ENCODE assay signal across 1 cellular context in the genomic region with DNA sequence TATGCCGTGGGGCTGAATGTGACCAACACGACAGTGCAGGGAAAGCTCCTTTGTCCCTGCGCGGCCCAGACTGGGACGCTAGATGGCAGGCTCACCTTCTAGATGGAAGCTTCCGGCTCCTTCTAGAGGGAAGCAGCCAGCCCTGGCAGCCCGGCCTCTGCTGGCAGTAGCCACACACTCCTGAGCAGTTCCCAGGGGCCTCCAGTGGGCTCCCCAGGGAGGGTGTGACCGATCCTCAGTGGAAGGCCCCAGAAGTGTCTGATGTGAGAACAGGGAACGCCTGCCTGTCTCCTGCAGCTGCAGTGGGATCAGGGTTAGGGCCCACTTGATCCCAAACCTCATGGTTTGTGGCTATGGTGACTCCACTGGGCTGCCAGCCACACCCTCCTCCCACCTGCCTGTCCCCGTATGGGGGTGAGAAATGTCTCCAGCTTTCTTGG.
A peak's percentile ranks its signal among the peaks of the same experiment; 100 is the strongest.
TF ChIP-seq lines count a peak whose summit lies in the region.

No MANE protein-coding gene starts in this region.

TF ChIP-seq in HepG2, 621 proteins besides CTCF, POLR2A, EP300 and RAD21 (continued from another document and continues in another):
- TF ChIP-seq KDM2A (CRISPR knock-in tag; IDR thresholded peaks at IDR 0.05; ENCODE audit: borderline replicate concordance, low read depth) (peak; percentile 83; the same call in 1 of the 2 replicates), ZNF383 (CRISPR knock-in tag; IDR thresholded peaks at IDR 0.05; ENCODE audit: borderline replicate concordance) (no peak), SOX5 (CRISPR knock-in tag; IDR thresholded peaks at IDR 0.05; ENCODE audit: borderline replicate concordance) (peak; percentile 57; the same call in 1 of the 2 replicates), HMG20A (CRISPR knock-in tag; IDR thresholded peaks at IDR 0.05; ENCODE audit: borderline replicate concordance) (no peak), KAT2B (IDR thresholded peaks at IDR 0.05; ENCODE audit: borderline replicate concordance, low read depth, low read length) (no peak), MTF1 (CRISPR knock-in tag; IDR thresholded peaks at IDR 0.05) (no peak), JARID2 (CRISPR knock-in tag; IDR thresholded peaks at IDR 0.05; ENCODE audit: insufficient replicate concordance) (peak; percentile 45), ZSCAN30 (CRISPR knock-in tag; IDR thresholded peaks at IDR 0.05) (peak; percentile 95), ZNF761 (CRISPR knock-in tag; conservative IDR thresholded peaks at IDR 0.05) (no peak), MLLT10 (CRISPR knock-in tag; IDR thresholded peaks at IDR 0.05) (no peak), ZNF724P (CRISPR knock-in tag; IDR thresholded peaks at IDR 0.05; ENCODE audit: borderline replicate concordance) (no peak), MYC (CRISPR knock-in tag; IDR thresholded peaks at IDR 0.05; ENCODE audit: borderline replicate concordance) (peak; percentile 15; the same call in 1 of the 2 replicates), MEIS1 (CRISPR knock-in tag; IDR thresholded peaks at IDR 0.05; ENCODE audit: borderline replicate concordance) (peak; percentile 55; the same call in 1 of the 2 replicates), KDM5B (CRISPR knock-in tag; IDR thresholded peaks at IDR 0.05; ENCODE audit: borderline replicate concordance) (peak; percentile 72; the same call in 1 of the 2 replicates), ZMYM3 (CRISPR knock-in tag; IDR thresholded peaks at IDR 0.05) (peak; percentile 42; the same call in 1 of the 2 replicates), ZFP1 (CRISPR knock-in tag; IDR thresholded peaks at IDR 0.05) (no peak), NAIF1 (CRISPR knock-in tag; IDR thresholded peaks at IDR 0.05; ENCODE audit: borderline replicate concordance) (no peak), KLF11 (CRISPR knock-in tag; IDR thresholded peaks at IDR 0.05) (no peak), ZNF776 (CRISPR knock-in tag; IDR thresholded peaks at IDR 0.05) (no peak), ZFAT (CRISPR knock-in tag; conservative IDR thresholded peaks at IDR 0.05) (no peak), FOXA3 (CRISPR knock-in tag; IDR thresholded peaks at IDR 0.05) (peak; percentile 60; the same call in 1 of the 2 replicates), POLR2AphosphoS5 (IDR thresholded peaks at IDR 0.05; ENCODE audit: low read depth, low read length) (no peak), ZNF703 (CRISPR knock-in tag; IDR thresholded peaks at IDR 0.05; ENCODE audit: borderline replicate concordance) (no peak), KAT7 (CRISPR knock-in tag; IDR thresholded peaks at IDR 0.05; ENCODE audit: borderline replicate concordance) (0 out of 2 replicates have a peak, but pooled peaks have one; percentile 36), MAFG (CRISPR knock-in tag; IDR thresholded peaks at IDR 0.05) (no peak), ZSCAN31 (CRISPR knock-in tag; IDR thresholded peaks at IDR 0.05; ENCODE audit: low read depth) (no peak), AGO2 (optimal IDR thresholded peaks at IDR 0.05; ENCODE audit: low read depth, low read length) (no peak), HES4 (CRISPR knock-in tag; IDR thresholded peaks at IDR 0.05; ENCODE audit: borderline replicate concordance) (no peak), MIER2 (CRISPR knock-in tag; IDR thresholded peaks at IDR 0.05) (peak; percentile 72; the same call in 1 of the 2 replicates)
- TF ChIP-seq, protein P1, sequence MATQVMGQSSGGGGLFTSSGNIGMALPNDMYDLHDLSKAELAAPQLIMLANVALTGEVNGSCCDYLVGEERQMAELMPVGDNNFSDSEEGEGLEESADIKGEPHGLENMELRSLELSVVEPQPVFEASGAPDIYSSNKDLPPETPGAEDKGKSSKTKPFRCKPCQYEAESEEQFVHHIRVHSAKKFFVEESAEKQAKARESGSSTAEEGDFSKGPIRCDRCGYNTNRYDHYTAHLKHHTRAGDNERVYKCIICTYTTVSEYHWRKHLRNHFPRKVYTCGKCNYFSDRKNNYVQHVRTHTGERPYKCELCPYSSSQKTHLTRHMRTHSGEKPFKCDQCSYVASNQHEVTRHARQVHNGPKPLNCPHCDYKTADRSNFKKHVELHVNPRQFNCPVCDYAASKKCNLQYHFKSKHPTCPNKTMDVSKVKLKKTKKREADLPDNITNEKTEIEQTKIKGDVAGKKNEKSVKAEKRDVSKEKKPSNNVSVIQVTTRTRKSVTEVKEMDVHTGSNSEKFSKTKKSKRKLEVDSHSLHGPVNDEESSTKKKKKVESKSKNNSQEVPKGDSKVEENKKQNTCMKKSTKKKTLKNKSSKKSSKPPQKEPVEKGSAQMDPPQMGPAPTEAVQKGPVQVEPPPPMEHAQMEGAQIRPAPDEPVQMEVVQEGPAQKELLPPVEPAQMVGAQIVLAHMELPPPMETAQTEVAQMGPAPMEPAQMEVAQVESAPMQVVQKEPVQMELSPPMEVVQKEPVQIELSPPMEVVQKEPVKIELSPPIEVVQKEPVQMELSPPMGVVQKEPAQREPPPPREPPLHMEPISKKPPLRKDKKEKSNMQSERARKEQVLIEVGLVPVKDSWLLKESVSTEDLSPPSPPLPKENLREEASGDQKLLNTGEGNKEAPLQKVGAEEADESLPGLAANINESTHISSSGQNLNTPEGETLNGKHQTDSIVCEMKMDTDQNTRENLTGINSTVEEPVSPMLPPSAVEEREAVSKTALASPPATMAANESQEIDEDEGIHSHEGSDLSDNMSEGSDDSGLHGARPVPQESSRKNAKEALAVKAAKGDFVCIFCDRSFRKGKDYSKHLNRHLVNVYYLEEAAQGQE (IDR thresholded peaks at IDR 0.05; ENCODE audit: borderline replicate concordance in 1 of 2, low read depth in 1 of 2, low read length in 2 of 2): no peak
- TF ChIP-seq, protein P2, sequence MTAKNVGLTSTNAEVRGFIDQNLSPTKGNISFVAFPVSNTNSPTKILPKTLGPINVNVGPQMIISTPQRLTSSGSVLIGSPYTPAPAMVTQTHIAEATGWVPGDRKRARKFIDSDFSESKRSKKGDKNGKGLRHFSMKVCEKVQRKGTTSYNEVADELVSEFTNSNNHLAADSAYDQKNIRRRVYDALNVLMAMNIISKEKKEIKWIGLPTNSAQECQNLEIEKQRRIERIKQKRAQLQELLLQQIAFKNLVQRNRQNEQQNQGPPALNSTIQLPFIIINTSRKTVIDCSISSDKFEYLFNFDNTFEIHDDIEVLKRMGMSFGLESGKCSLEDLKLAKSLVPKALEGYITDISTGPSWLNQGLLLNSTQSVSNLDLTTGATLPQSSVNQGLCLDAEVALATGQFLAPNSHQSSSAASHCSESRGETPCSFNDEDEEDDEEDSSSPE (CRISPR knock-in tag; IDR thresholded peaks at IDR 0.05): no peak
- TF ChIP-seq, protein P3, sequence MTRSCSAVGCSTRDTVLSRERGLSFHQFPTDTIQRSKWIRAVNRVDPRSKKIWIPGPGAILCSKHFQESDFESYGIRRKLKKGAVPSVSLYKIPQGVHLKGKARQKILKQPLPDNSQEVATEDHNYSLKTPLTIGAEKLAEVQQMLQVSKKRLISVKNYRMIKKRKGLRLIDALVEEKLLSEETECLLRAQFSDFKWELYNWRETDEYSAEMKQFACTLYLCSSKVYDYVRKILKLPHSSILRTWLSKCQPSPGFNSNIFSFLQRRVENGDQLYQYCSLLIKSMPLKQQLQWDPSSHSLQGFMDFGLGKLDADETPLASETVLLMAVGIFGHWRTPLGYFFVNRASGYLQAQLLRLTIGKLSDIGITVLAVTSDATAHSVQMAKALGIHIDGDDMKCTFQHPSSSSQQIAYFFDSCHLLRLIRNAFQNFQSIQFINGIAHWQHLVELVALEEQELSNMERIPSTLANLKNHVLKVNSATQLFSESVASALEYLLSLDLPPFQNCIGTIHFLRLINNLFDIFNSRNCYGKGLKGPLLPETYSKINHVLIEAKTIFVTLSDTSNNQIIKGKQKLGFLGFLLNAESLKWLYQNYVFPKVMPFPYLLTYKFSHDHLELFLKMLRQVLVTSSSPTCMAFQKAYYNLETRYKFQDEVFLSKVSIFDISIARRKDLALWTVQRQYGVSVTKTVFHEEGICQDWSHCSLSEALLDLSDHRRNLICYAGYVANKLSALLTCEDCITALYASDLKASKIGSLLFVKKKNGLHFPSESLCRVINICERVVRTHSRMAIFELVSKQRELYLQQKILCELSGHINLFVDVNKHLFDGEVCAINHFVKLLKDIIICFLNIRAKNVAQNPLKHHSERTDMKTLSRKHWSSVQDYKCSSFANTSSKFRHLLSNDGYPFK (CRISPR knock-in tag; IDR thresholded peaks at IDR 0.05; ENCODE audit: borderline replicate concordance): peak; percentile 42; the same call in 1 of the 2 replicates
- TF ChIP-seq, protein P4, sequence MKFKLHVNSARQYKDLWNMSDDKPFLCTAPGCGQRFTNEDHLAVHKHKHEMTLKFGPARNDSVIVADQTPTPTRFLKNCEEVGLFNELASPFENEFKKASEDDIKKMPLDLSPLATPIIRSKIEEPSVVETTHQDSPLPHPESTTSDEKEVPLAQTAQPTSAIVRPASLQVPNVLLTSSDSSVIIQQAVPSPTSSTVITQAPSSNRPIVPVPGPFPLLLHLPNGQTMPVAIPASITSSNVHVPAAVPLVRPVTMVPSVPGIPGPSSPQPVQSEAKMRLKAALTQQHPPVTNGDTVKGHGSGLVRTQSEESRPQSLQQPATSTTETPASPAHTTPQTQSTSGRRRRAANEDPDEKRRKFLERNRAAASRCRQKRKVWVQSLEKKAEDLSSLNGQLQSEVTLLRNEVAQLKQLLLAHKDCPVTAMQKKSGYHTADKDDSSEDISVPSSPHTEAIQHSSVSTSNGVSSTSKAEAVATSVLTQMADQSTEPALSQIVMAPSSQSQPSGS (CRISPR knock-in tag; IDR thresholded peaks at IDR 0.05): peak; percentile 67
- TF ChIP-seq, protein P5, sequence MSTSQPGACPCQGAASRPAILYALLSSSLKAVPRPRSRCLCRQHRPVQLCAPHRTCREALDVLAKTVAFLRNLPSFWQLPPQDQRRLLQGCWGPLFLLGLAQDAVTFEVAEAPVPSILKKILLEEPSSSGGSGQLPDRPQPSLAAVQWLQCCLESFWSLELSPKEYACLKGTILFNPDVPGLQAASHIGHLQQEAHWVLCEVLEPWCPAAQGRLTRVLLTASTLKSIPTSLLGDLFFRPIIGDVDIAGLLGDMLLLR (CRISPR knock-in tag; IDR thresholded peaks at IDR 0.05): peak; percentile 28; the same call in 1 of the 2 replicates
- TF ChIP-seq, protein P6, sequence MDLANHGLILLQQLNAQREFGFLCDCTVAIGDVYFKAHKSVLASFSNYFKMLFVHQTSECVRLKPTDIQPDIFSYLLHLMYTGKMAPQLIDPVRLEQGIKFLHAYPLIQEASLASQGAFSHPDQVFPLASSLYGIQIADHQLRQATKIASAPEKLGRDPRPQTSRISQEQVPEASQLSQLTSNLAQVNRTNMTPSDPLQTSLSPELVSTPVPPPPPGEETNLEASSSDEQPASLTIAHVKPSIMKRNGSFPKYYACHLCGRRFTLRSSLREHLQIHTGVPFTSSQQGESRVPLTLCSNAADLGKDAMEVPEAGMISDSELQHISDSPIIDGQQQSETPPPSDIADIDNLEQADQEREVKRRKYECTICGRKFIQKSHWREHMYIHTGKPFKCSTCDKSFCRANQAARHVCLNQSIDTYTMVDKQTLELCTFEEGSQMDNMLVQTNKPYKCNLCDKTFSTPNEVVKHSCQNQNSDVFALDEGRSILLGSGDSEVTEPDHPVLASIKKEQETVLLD (CRISPR knock-in tag; IDR thresholded peaks at IDR 0.05; ENCODE audit: low read depth): no peak
- TF ChIP-seq, protein P7, sequence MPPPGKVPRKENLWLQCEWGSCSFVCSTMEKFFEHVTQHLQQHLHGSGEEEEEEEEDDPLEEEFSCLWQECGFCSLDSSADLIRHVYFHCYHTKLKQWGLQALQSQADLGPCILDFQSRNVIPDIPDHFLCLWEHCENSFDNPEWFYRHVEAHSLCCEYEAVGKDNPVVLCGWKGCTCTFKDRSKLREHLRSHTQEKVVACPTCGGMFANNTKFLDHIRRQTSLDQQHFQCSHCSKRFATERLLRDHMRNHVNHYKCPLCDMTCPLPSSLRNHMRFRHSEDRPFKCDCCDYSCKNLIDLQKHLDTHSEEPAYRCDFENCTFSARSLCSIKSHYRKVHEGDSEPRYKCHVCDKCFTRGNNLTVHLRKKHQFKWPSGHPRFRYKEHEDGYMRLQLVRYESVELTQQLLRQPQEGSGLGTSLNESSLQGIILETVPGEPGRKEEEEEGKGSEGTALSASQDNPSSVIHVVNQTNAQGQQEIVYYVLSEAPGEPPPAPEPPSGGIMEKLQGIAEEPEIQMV (CRISPR knock-in tag; IDR thresholded peaks at IDR 0.05; ENCODE audit: low read depth): no peak
- TF ChIP-seq, protein P8, sequence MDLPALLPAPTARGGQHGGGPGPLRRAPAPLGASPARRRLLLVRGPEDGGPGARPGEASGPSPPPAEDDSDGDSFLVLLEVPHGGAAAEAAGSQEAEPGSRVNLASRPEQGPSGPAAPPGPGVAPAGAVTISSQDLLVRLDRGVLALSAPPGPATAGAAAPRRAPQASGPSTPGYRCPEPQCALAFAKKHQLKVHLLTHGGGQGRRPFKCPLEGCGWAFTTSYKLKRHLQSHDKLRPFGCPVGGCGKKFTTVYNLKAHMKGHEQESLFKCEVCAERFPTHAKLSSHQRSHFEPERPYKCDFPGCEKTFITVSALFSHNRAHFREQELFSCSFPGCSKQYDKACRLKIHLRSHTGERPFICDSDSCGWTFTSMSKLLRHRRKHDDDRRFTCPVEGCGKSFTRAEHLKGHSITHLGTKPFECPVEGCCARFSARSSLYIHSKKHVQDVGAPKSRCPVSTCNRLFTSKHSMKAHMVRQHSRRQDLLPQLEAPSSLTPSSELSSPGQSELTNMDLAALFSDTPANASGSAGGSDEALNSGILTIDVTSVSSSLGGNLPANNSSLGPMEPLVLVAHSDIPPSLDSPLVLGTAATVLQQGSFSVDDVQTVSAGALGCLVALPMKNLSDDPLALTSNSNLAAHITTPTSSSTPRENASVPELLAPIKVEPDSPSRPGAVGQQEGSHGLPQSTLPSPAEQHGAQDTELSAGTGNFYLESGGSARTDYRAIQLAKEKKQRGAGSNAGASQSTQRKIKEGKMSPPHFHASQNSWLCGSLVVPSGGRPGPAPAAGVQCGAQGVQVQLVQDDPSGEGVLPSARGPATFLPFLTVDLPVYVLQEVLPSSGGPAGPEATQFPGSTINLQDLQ (CRISPR knock-in tag; IDR thresholded peaks at IDR 0.05): no peak
- TF ChIP-seq, protein P9, sequence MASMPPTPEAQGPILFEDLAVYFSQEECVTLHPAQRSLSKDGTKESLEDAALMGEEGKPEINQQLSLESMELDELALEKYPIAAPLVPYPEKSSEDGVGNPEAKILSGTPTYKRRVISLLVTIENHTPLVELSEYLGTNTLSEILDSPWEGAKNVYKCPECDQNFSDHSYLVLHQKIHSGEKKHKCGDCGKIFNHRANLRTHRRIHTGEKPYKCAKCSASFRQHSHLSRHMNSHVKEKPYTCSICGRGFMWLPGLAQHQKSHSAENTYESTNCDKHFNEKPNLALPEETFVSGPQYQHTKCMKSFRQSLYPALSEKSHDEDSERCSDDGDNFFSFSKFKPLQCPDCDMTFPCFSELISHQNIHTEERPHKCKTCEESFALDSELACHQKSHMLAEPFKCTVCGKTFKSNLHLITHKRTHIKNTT (CRISPR knock-in tag; IDR thresholded peaks at IDR 0.05): no peak
